8 cellular contexts compared by ENCODE assay signal in the genomic region with DNA sequence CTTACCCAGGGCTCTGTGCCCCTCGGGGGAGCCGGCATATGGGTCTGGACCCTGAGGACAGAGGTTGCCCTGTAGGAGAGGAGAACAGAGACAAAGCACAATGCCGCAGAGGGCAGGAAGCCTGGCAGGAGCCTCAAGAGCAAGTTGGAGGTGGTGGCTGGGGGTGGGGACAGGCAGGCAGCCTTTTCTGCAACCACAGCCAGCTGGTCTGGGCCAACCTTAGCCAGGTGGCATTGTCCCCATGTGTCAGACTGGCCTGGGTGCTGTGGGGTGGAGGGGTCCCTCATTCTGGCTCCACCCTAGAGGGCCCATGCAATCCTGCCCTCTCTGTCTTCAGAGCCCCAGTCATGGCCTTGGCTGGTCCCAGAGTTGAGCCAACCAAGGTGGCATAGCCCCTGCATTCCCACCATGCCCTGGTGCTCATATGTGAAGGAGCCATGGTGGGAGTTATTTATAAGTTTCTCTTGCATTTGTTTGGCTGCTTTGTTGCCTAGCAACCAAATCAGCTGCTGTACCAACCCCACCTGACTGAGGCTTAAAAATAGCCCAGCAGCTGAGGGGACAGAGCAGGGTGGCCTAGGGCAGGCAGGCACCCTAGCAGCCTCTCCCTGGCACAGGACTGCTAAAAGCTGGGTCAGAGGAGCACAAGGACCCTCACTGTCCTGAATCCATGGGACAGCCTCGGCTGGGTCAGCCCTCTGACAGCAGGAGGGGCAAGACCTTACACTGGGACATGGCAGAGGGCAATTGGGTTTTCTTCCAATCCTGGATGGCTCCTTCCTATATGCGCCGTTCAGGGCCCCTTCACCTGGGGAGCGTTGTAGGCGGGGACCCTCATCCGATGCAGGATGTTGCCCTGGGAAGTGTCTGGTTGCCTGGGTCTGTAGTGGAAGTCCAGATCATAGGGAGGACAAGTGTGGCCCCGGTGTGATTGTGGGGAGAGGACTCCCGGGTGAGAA. TPM values are rescaled to one million over a fixed set of nuclear protein-coding genes. Genes with fewer than 3 reads are reported as not detected.
A peak's percentile ranks its signal among the peaks of the same experiment; 100 is the strongest.
DNase-seq lines count a peak whose midpoint lies in the region; ATAC-seq, FAIRE-seq and TF ChIP-seq lines count a peak whose summit lies in the region.

No MANE protein-coding gene starts in this region.

- CTCF ChIA-PET in A673 (lab: Charles Lee): no interaction called here

- peak; percentile 33 for ATAC-seq in sciatic nerve
- no peak for ATAC-seq in HG02610 (IDR thresholded peaks at IDR 0.05; ENCODE audit: unreplicated experiment)

- 69 to 80% (median 72%) methylated on average over 10 to 11 of the region's 11 CpGs for WGBS in small intestine, 3 donors

- no peaks in the 10 kb centered on the region for H3K27me3 ChIP-seq in A673 (replicated peaks; ENCODE audit: insufficient read depth, low read depth, low read length, poor library complexity)
- H3K27me3 ChIP-seq in small intestine (ENCODE audit: control insufficient read depth in 2 of 2, insufficient read depth in 2 of 2, low read length in 2 of 2): no peaks in the 10 kb centered on the region

- no peak for FAIRE-seq in small intestine (lab: Jason Lieb, UNC)

- H3K36me3 ChIP-seq in A673 (ENCODE audit: insufficient read depth, low read length, poor library complexity, severe bottlenecking) (peaks cover 88% of the 10 kb centered on the region), small intestine (ENCODE audit: control insufficient read depth in 2 of 2, insufficient read depth in 2 of 2, low read length in 2 of 2) (peaks cover 13 to 32% of the 10 kb centered on the region in 2 donors)

- H3K27ac ChIP-seq in A673 (ENCODE audit: low read depth, low read length, poor library complexity, severe bottlenecking): no peak overlapping the region
- H3K27ac ChIP-seq in small intestine (ENCODE audit: low read depth in 1 of 2, low read length in 1 of 2): peak overlapping the region in 1 of 2 donors; percentile 65

- H3K9me3 Mint-ChIP-seq in HFFc6: no peaks in the 10 kb centered on the region

- peaks cover 26% of the 10 kb centered on the region for H3K36me3 Mint-ChIP-seq in HFFc6 (ENCODE audit: low read depth)

- POLR2A ChIA-PET in A673 (lab: Charles Lee; ENCODE audit: low non-redundant PET): no interaction called here

- intact Hi-C loops in sciatic nerve (cut with DNase I): no loop called here
- intact Hi-C loops in A673 (cut with micrococcal nuclease; ENCODE audit: unreplicated experiment): no loop called here

- peak; percentile 66 for DNase-seq in HFFc6
- DNase-seq in RPMI7951 (ENCODE audit: low read depth): peak; percentile 64
- peak; percentile 63 for DNase-seq in fibroblast of villous mesenchyme (ENCODE audit: low read depth)
- DNase-seq in sciatic nerve (ENCODE audit: low spot score): no peak
- DNase-seq in SKM-1 treated with dmso at 0.1 percent for 144 hours (lab: John Stamatoyannopoulos, UW; ENCODE audit: unreplicated experiment): no peak
- no peak for DNase-seq in A673 (ENCODE audit: low spot score)
- no peak for DNase-seq in small intestine

- H3K27me3 Mint-ChIP-seq in HFFc6 (ENCODE audit: insufficient read depth): peaks cover 3% of the 10 kb centered on the region; the same call in 1 of the 2 replicates

- H3K4me1 ChIP-seq in A673 (ENCODE audit: insufficient read depth, low read length, poor library complexity, severe bottlenecking) (no peaks in the 10 kb centered on the region), small intestine (ENCODE audit: control insufficient read depth in 2 of 2, insufficient read depth in 1 of 2, low read depth in 1 of 2, low read length in 1 of 2) (no peaks in the 10 kb centered on the region)

- no peak overlapping the region for H3K4me3 ChIP-seq in fibroblast of villous mesenchyme (ENCODE audit: low read depth, low read length)
- H3K4me3 ChIP-seq in A673 (ENCODE audit: low read depth, low read length, poor library complexity, severe bottlenecking): no peak overlapping the region
- H3K4me3 ChIP-seq in small intestine (ENCODE audit: low read depth in 1 of 2, low read length in 2 of 2): no peak overlapping the region

- TF ChIP-seq CTCF in HFFc6 (IDR thresholded peaks at IDR 0.05): no peak
- no peak for TF ChIP-seq CTCF in fibroblast of villous mesenchyme (IDR thresholded peaks at IDR 0.05; ENCODE audit: insufficient read depth, low read depth, low read length)
- TF ChIP-seq CTCF in A673 (conservative IDR thresholded peaks at IDR 0.05; ENCODE audit: low read depth, low read length): no peak

- peaks cover 38% of the 10 kb centered on the region for H3K4me1 Mint-ChIP-seq in HFFc6 (ENCODE audit: low read depth)

- H3K9me3 ChIP-seq in A673 (ENCODE audit: low read depth, low read length, poor library complexity, severe bottlenecking) (no peaks in the 10 kb centered on the region), small intestine (ENCODE audit: control insufficient read depth, low read depth) (no peaks in the 10 kb centered on the region)

- peak overlapping the region; percentile 75 for H3K27ac Mint-ChIP-seq in HFFc6

- H3K4me3 Mint-ChIP-seq in HFFc6: no peak overlapping the region

- no TSS peak for BruUV-seq in A673 (replicated peaks; lab: Mats Ljungman, UMichigan)

RNA-seq across cellular contexts. Expression of a gene that starts 19.5 kb away (rescaled TPM):
- total RNA-seq in HFFc6 (2021; fragmentation: NEBNext Ultra II Directional; extraction: Animal tissue kit (Norgen Biotek cat#: 25700)): 100 to 1,000 TPM; 202 to 234 (median 210) TPM
- 82.4 and 107 TPM in 2 replicates for total RNA-seq in RPMI7951 (2014; rRNA removed; shearing (Covaris generic))
- total RNA-seq in fibroblast of villous mesenchyme (142 and 187 TPM in 2 replicates), sciatic nerve (123 TPM), A673 (2021) (192 and 206 TPM in 2 replicates)
- polyA plus RNA-seq in small intestine: 10 to 100 TPM; 37.4 to 58.6 (median 47.9) TPM

RNA-seq across cellular contexts. Expression of a gene that starts 26.1 kb away (rescaled TPM):
- 10 to 100 TPM; 76.6 to 93.4 (median 78.6) TPM for total RNA-seq in HFFc6 (2021; fragmentation: NEBNext Ultra II Directional; extraction: Animal tissue kit (Norgen Biotek cat#: 25700))
- 78.2 and 125 TPM in 2 replicates for total RNA-seq in RPMI7951 (2014; rRNA removed; shearing (Covaris generic))
- total RNA-seq in fibroblast of villous mesenchyme (94.6 and 102 TPM in 2 replicates), sciatic nerve (46.8 TPM), A673 (2021) (86.5 and 86.6 TPM in 2 replicates)
- 10 to 100 TPM; 70.7 to 90.5 (median 72.5) TPM for polyA plus RNA-seq in small intestine

RNA-seq across cellular contexts. Expression of a gene that starts 48.8 kb away (rescaled TPM):
- total RNA-seq in HFFc6 (2021; fragmentation: NEBNext Ultra II Directional; extraction: Animal tissue kit (Norgen Biotek cat#: 25700)): 100 to 1,000 TPM; 116 to 126 (median 121) TPM
- total RNA-seq in RPMI7951 (2014; rRNA removed; shearing (Covaris generic)): 62.0 and 75.0 TPM in 2 replicates
- 120 and 130 TPM in 2 replicates for total RNA-seq in fibroblast of villous mesenchyme
- total RNA-seq in sciatic nerve: 101 TPM
- 133 and 143 TPM in 2 replicates for total RNA-seq in A673 (2021)
- 10 to 100 TPM; 25.9 to 41.0 (median 29.1) TPM for polyA plus RNA-seq in small intestine

RNA-seq across cellular contexts. Expression of a gene that starts 50.4 kb away (rescaled TPM):
- 1 to 10 TPM; 1.9 to 6.4 (median 2.4) TPM for total RNA-seq in HFFc6 (2021; fragmentation: NEBNext Ultra II Directional; extraction: Animal tissue kit (Norgen Biotek cat#: 25700))
- 0.88 and 0.96 TPM in 2 replicates for total RNA-seq in RPMI7951 (2014; rRNA removed; shearing (Covaris generic))
- 4.7 and 6.8 TPM in 2 replicates for total RNA-seq in fibroblast of villous mesenchyme
- 47.3 TPM for total RNA-seq in sciatic nerve
- total RNA-seq in A673 (2021): 0.22 and 0.24 TPM in 2 replicates
- 1 to 10 TPM in 1 of 3 donors, under 1 TPM in 1, not detected in 1; 0.27 to 1.3 TPM for polyA plus RNA-seq in small intestine

Comparison
In these comparisons a context has a peak if more than half of its experiments do, and no peak if none do; other contexts are left out.
1. DNase-seq: peak in HFFc6 (single experiment), RPMI7951 (single experiment) and fibroblast of villous mesenchyme (single experiment); none in sciatic nerve (single experiment), SKM-1 treated with dmso at 0.1 percent for 144 hours (single experiment), A673 (single experiment) and small intestine (single experiment).